Comparison of ENCODE assay signal across 1 cellular context in the genomic region with DNA sequence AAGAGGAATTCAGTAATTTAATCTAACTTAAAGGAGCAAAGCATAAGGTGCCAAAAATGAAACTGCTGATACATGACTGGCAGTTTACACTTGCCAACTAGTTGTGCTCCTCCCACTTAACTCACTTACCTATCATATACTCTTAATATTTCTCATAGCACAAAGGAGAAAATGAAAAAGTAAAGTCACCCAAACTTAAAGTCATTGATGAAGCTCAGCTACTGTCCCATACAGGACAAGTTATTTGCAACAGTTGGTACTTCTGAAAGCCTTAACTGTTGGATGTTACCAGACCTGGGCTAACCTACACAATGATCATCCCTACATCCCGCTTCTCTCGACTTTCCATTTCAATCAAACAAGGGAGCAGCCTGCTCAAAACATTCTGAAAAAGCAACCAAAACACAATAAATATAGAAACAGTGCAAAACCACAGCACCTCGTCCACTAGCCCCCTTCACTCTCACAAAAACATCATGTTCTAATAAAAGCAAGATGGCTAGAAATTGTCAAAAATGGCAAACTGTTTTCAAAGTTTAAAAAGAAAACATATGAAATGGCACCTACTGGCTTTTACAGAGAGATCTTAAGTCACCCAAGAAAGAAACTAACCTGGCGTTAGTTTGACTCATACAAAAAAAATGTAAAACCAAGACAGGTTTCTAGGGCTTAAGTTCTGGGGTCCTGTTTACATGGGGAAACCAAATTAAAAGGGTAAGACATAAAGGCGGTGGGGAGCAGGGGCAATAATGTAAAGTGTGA.
TF ChIP-seq lines count a peak whose summit lies in the region.

No MANE protein-coding gene starts in this region.

TF ChIP-seq in HEK293, 187 proteins besides CTCF, POLR2A, EP300 and RAD21 (continued from another document):
- 0 out of 2 replicates have a peak, but pooled peaks have one; percentile 6 for TF ChIP-seq SP7 (tag by site-specific recombination; IDR thresholded peaks at IDR 0.05)
- no peak for TF ChIP-seq ZSCAN16 (tag by site-specific recombination; IDR thresholded peaks at IDR 0.05)
- no peak for TF ChIP-seq ZNF214 (tag by site-specific recombination; IDR thresholded peaks at IDR 0.05; ENCODE audit: borderline replicate concordance)
- TF ChIP-seq ZNF560 (tag by site-specific recombination; IDR thresholded peaks at IDR 0.05; ENCODE audit: borderline replicate concordance), result no peak
- TF ChIP-seq ZBTB17 (tag by site-specific recombination; IDR thresholded peaks at IDR 0.05), result peak; percentile 78
- no peak for TF ChIP-seq ZBTB1 (tag by site-specific recombination; IDR thresholded peaks at IDR 0.05)
- no peak for TF ChIP-seq ZNF510 (tag by site-specific recombination; IDR thresholded peaks at IDR 0.05; ENCODE audit: insufficient replicate concordance)
